35 cellular contexts compared by ENCODE assay signal in the genomic region with DNA sequence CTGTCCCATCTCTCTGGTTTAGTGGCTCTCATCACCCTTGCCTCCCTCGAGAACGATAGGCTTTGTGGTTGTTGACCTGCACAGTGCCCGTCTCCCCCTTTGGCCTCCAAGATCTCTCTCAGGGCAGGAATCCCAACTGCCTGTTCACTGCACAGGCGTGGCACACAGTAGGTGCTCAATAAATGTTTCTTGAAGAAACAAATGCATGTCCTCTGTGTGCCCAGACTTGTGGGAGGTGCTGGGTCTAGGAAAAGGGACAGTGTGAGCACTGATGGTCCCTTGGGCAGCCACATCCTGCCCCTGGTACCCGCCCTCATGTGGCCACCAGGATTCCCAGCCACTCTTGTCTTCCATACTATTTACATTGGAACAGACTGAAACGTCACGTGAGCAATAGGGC. TPM values are rescaled to one million over a fixed set of nuclear protein-coding genes. Genes with fewer than 3 reads are reported as not detected.
"Had no signal": no experiment of that assay in that cellular context is flagged by ENCODE, and none has a peak within 500 bp of the region (broad histone marks: within the 10 kb centered on the region; RNA-seq: fewer than 3 reads in every experiment).

No MANE protein-coding gene starts in this region.

- H3K27me3 Mint-ChIP-seq: naive thymus-derived CD8-positive, alpha-beta T cell; stimulated activated naive CD8-positive, alpha-beta T cell treated with anti-CD3 and anti-CD28 coated beads, Interleukin-15, amount 100 ng/mL, for 72 hours had no signal

- H3K4me3 Mint-ChIP-seq: naive thymus-derived CD8-positive, alpha-beta T cell; nephron; neural crest cell; stimulated activated memory B cell treated with anti-CD40 and anti-IgM and Interleukin-4, amounts not matched to agents 10 μg/mL and 1 μg/mL and 100 μg/mL, for 72 hours; stimulated activated naive CD8-positive, alpha-beta T cell treated with anti-CD3 and anti-CD28 coated beads, Interleukin-15, amount 100 ng/mL, for 72 hours had no signal

- H3K36me3 Mint-ChIP-seq: naive thymus-derived CD8-positive, alpha-beta T cell; stimulated activated memory B cell treated with anti-CD40 and anti-IgM and Interleukin-4, amounts not matched to agents 10 μg/mL and 1 μg/mL and 100 μg/mL, for 72 hours had no signal

- H3K4me3 ChIP-seq: hepatocyte, lower lobe of right lung, ovary, right atrium auricular region, right lobe of liver, smooth muscle cell, testis, thyroid gland, transverse colon, upper lobe of left lung, vagina had no signal

- H3K36me3 ChIP-seq: lower lobe of right lung, ovary, right atrium auricular region, right lobe of liver, thyroid gland, transverse colon, upper lobe of left lung, vagina had no signal

- H3K4me1 Mint-ChIP-seq: nephron; neural crest cell; stimulated activated memory B cell treated with anti-CD40 and anti-IgM and Interleukin-4, amounts not matched to agents 10 μg/mL and 1 μg/mL and 100 μg/mL, for 72 hours; stimulated activated naive CD8-positive, alpha-beta T cell treated with anti-CD3 and anti-CD28 coated beads, Interleukin-15, amount 100 ng/mL, for 72 hours had no signal

- H3K27me3 ChIP-seq: ovary, right atrium auricular region, right lobe of liver, testis, thyroid gland, transverse colon, upper lobe of left lung, vagina had no signal

- H3K4me1 ChIP-seq: lower lobe of right lung, right atrium auricular region, right lobe of liver, testis, thyroid gland, transverse colon, upper lobe of left lung, vagina had no signal

- H3K9me3 ChIP-seq: lower lobe of right lung, ovary, right lobe of liver, testis, thyroid gland, transverse colon, upper lobe of left lung, vagina had no signal

- ATAC-seq: left cardiac atrium; left lobe of liver; lower lobe of right lung; naive thymus-derived CD8-positive, alpha-beta T cell; right lobe of liver; stimulated activated memory B cell treated with anti-CD40 and anti-IgM and Interleukin-4, amounts not matched to agents 10 μg/mL and 1 μg/mL and 100 μg/mL, for 72 hours; stimulated activated naive CD8-positive, alpha-beta T cell treated with anti-CD3 and anti-CD28 coated beads, Interleukin-15, amount 100 ng/mL, for 72 hours had no signal

- H3K27ac Mint-ChIP-seq: naive thymus-derived CD8-positive, alpha-beta T cell; nephron; progenitor cell of endocrine pancreas; stimulated activated memory B cell treated with anti-CD40 and anti-IgM and Interleukin-4, amounts not matched to agents 10 μg/mL and 1 μg/mL and 100 μg/mL, for 72 hours; stimulated activated naive CD8-positive, alpha-beta T cell treated with anti-CD3 and anti-CD28 coated beads, Interleukin-15, amount 100 ng/mL, for 72 hours had no signal

- H3K9me3 Mint-ChIP-seq: neural crest cell had no signal

- H3K27ac ChIP-seq: hepatocyte, lower lobe of right lung, ovary, right atrium auricular region, right lobe of liver, testis, thyroid gland, transverse colon, upper lobe of left lung, vagina had no signal

- DNase-seq: kidney glomerular epithelial cell; left cardiac atrium; lower lobe of right lung; mammary epithelial cell; mesenchymal stem cell; naive thymus-derived CD8-positive, alpha-beta T cell; ovary; stimulated activated CD4-positive, alpha-beta T cell treated with anti-CD3 and anti-CD28 coated beads, Interleukin-1b, Interleukin-23, amount 100 ng/mL, for 48 hours; stimulated activated CD4-positive, alpha-beta T cell treated with anti-CD3 and anti-CD28 coated beads, Interleukin-2, amount 100 ng/mL, for 48 hours; stimulated activated CD4-positive, alpha-beta T cell treated with anti-CD3 and anti-CD28 coated beads, Interleukin-4, amount 100 ng/mL, for 4 hours; stimulated activated CD8-positive, alpha-beta memory T cell treated with anti-CD3 and anti-CD28 coated beads, Interleukin-4, amount 100 ng/mL, for 48 hours; stimulated activated naive CD4-positive, alpha-beta T cell treated with Interleukin-2 at 50 U/mL for 16 hours; stimulated activated naive CD8-positive, alpha-beta T cell treated with anti-CD3 and anti-CD28 coated beads, Interleukin-15, amount 100 ng/mL, for 72 hours; testis; thyroid gland; transverse colon; upper lobe of left lung had no signal

RNA-seq across cellular contexts. Expression of a gene that starts 2.6 kb away (rescaled TPM):
- total RNA-seq: hepatocyte; left cardiac atrium; left lobe of liver; liver; lower lobe of right lung; mammary epithelial cell; mucosa of gallbladder; naive thymus-derived CD8-positive, alpha-beta T cell; neural crest cell; omental fat pad; ovary; progenitor cell of endocrine pancreas; pulmonary artery endothelial cell; renal cortical epithelial cell; right atrium auricular region; right lobe of liver; skeletal muscle tissue; smooth muscle cell; thyroid gland; transverse colon; upper lobe of left lung; urinary bladder; vagina had no signal
- polyA plus RNA-seq: hepatocyte; keratinocyte; liver; mammary epithelial cell; naive thymus-derived CD8-positive, alpha-beta T cell; ovary; smooth muscle cell; urinary bladder had no signal

RNA-seq across cellular contexts. Expression of a gene that starts 21.4 kb away (rescaled TPM):
- total RNA-seq: left cardiac atrium; mammary epithelial cell; naive thymus-derived CD8-positive, alpha-beta T cell; neural crest cell; omental fat pad; progenitor cell of endocrine pancreas; pulmonary artery endothelial cell; renal cortical epithelial cell; right atrium auricular region; skeletal muscle tissue; smooth muscle cell; thyroid gland; transverse colon; urinary bladder; vagina had no signal
- polyA plus RNA-seq: keratinocyte; mammary epithelial cell; naive thymus-derived CD8-positive, alpha-beta T cell; ovary; smooth muscle cell; urinary bladder had no signal

RNA-seq across cellular contexts. Expression of a gene that starts 24.6 kb away (rescaled TPM):
- total RNA-seq: hepatocyte; left cardiac atrium; left lobe of liver; liver; lower lobe of right lung; mammary epithelial cell; mucosa of gallbladder; naive thymus-derived CD8-positive, alpha-beta T cell; neural crest cell; omental fat pad; ovary; progenitor cell of endocrine pancreas; pulmonary artery endothelial cell; renal cortical epithelial cell; right atrium auricular region; right lobe of liver; skeletal muscle tissue; smooth muscle cell; thyroid gland; transverse colon; upper lobe of left lung; urinary bladder; vagina had no signal
- polyA plus RNA-seq: hepatocyte; keratinocyte; liver; mammary epithelial cell; naive thymus-derived CD8-positive, alpha-beta T cell; ovary; smooth muscle cell; urinary bladder had no signal

RNA-seq across cellular contexts. Expression of a gene that starts 24.8 kb away (rescaled TPM):
- total RNA-seq: hepatocyte; left cardiac atrium; left lobe of liver; liver; lower lobe of right lung; mammary epithelial cell; mucosa of gallbladder; naive thymus-derived CD8-positive, alpha-beta T cell; neural crest cell; omental fat pad; progenitor cell of endocrine pancreas; pulmonary artery endothelial cell; renal cortical epithelial cell; right atrium auricular region; right lobe of liver; skeletal muscle tissue; smooth muscle cell; thyroid gland; transverse colon; upper lobe of left lung; urinary bladder; vagina had no signal
- polyA plus RNA-seq: hepatocyte; keratinocyte; liver; mammary epithelial cell; naive thymus-derived CD8-positive, alpha-beta T cell; ovary; smooth muscle cell; urinary bladder had no signal

RNA-seq across cellular contexts. Expression of a gene that starts 50.6 kb away (rescaled TPM):
- total RNA-seq: hepatocyte; left cardiac atrium; left lobe of liver; liver; lower lobe of right lung; mammary epithelial cell; mucosa of gallbladder; naive thymus-derived CD8-positive, alpha-beta T cell; neural crest cell; omental fat pad; ovary; progenitor cell of endocrine pancreas; pulmonary artery endothelial cell; renal cortical epithelial cell; right atrium auricular region; right lobe of liver; skeletal muscle tissue; smooth muscle cell; thyroid gland; transverse colon; upper lobe of left lung; urinary bladder; vagina had no signal
- polyA plus RNA-seq: hepatocyte; keratinocyte; mammary epithelial cell; naive thymus-derived CD8-positive, alpha-beta T cell; ovary; smooth muscle cell had no signal
